Comparison of ENCODE assay signal across 22 cellular contexts in the genomic region with DNA sequence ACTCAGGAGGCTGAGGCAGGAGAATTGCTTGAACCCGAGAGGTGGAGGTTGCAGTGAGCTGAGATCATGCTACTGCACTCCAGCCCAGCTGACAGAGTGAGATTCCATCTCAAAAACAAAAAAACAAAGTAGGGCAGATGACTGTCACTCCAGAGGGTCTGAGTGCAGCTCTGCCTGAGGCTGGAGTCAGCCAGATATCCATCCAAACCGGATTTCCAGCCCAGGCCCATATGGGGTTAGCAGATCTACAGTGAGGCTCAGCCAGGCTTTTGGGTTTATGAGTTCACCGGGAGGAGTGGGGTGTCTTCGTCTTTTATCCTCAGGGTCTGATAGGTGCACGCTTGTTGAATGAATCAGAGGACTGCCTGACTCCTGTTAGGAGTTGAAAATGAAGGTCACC. TPM values are rescaled to one million over a fixed set of nuclear protein-coding genes. Genes with fewer than 3 reads are reported as not detected.
A peak's percentile ranks its signal among the peaks of the same experiment; 100 is the strongest.
DNase-seq lines count a peak whose midpoint lies in the region; ATAC-seq and TF ChIP-seq lines count a peak whose summit lies in the region.
"Had no signal": no experiment of that assay in that cellular context is flagged by ENCODE, and none has a peak within 500 bp of the region (broad histone marks: within the 10 kb centered on the region; RNA-seq: fewer than 3 reads in every experiment).

No MANE protein-coding gene starts in this region.

- no peak overlapping the region for H3K4me3 ChIP-seq in SK-N-SH (ENCODE audit: low read depth in 2 of 2, low read length in 1 of 2)
- H3K4me3 ChIP-seq in Caco-2 (ENCODE audit: low read depth, low read length), result no peak overlapping the region
- H3K4me3 ChIP-seq in dorsolateral prefrontal cortex, result no peak overlapping the region
- H3K4me3 ChIP-seq: BLaER1 treated with 17β-estradiol and CSF1 and Interleukin-3, amounts not matched to agents 10 nM and 100 nM; GM12878; GM23248 had no signal

- no peaks in the 10 kb centered on the region for H3K9me3 Mint-ChIP-seq in Caco-2 (ENCODE audit: unreplicated experiment)
- H3K9me3 Mint-ChIP-seq: CD4-positive, alpha-beta memory T cell had no signal

- H3K27me3 Mint-ChIP-seq in Caco-2 (ENCODE audit: insufficient read depth, unreplicated experiment), result no peaks in the 10 kb centered on the region
- H3K27me3 Mint-ChIP-seq: CD4-positive, alpha-beta memory T cell had no signal

- H3K4me1 ChIP-seq in SK-N-SH (ENCODE audit: control insufficient read depth in 1 of 2, insufficient read depth in 2 of 2, low read depth in 1 of 2, low read length in 1 of 2), result no peaks in the 10 kb centered on the region
- H3K4me1 ChIP-seq in Caco-2, result no peaks in the 10 kb centered on the region
- H3K4me1 ChIP-seq: BE2C had no signal

- intact Hi-C loops in Caco-2 (cut with micrococcal nuclease; ENCODE audit: unreplicated experiment) (no loop called here), dorsolateral prefrontal cortex (cut with DNase I) (no loop called here), cardiac septum (cut with DNase I) (no loop called here)

- CTCF ChIA-PET in SK-N-SH (lab: Yijun Ruan, JAX), result interaction anchor here (0.7 kb wide), 1 partner anchor 43 kb away, joined by 3 read pairs; no protein-coding TSS in a partner anchor
- CTCF ChIA-PET in Caco-2 (lab: Charles Lee), result no interaction called here

- POLR2A ChIA-PET in SK-N-SH (lab: Yijun Ruan, JAX) (no interaction called here), Caco-2 (lab: Charles Lee) (interaction anchor here (0.7 kb wide), 1 partner anchor 78 kb away, joined by 3 read pairs; no protein-coding TSS in a partner anchor)

- H3K4me3 Mint-ChIP-seq in Caco-2 (ENCODE audit: unreplicated experiment), result no peak overlapping the region
- H3K4me3 Mint-ChIP-seq: CD4-positive, alpha-beta memory T cell had no signal

- H3K27ac Mint-ChIP-seq in Caco-2 (ENCODE audit: unreplicated experiment), result peak overlapping the region; percentile 49

- H3K9ac ChIP-seq in SK-N-SH, result no peak overlapping the region
- H3K9ac ChIP-seq: BLaER1 treated with 17β-estradiol and CSF1 and Interleukin-3, amounts not matched to agents 10 nM and 100 nM; GM23248 had no signal

- no peak overlapping the region for H3K4me2 ChIP-seq in SK-N-SH
- H3K4me2 ChIP-seq: BLaER1 treated with 17β-estradiol and CSF1 and Interleukin-3, amounts not matched to agents 10 nM and 100 nM had no signal

- peaks cover 84% of the 10 kb centered on the region for H3K36me3 Mint-ChIP-seq in Caco-2 (ENCODE audit: insufficient read depth, unreplicated experiment)

- H3K79me2 ChIP-seq in SK-N-SH (ENCODE audit: insufficient read depth), result peaks cover 25% of the 10 kb centered on the region

- 77% methylated on average over 5 of the region's 5 CpGs for WGBS in SK-N-SH (ENCODE audit: low lambda C conversion rate)

- H3K9me3 ChIP-seq in SK-N-SH (no peaks in the 10 kb centered on the region), Caco-2 (no peaks in the 10 kb centered on the region)
- H3K9me3 ChIP-seq: A549; BE2C; BLaER1 treated with 17β-estradiol and CSF1 and Interleukin-3, amounts not matched to agents 10 nM and 100 nM had no signal

- DNase-seq in SK-N-SH, result peak; percentile 60
- no peak for DNase-seq in Caco-2
- DNase-seq in islet precursor cell, result peak; percentile 66
- no peak for DNase-seq in dorsolateral prefrontal cortex
- no peak for DNase-seq in cardiac septum (ENCODE audit: low spot score)
- DNase-seq: 8988T; ACHN; AML-193; BE2C; CD4-positive, alpha-beta memory T cell; COR-L47; DMS153; DND-41; GDM1; GM23248; H7; HCEC 1CT had no signal

- BruUV-seq in Caco-2 (replicated peaks; lab: Mats Ljungman, UMichigan), result no TSS peak

- no peaks in the 10 kb centered on the region for H3K4me1 Mint-ChIP-seq in Caco-2 (ENCODE audit: low read depth, unreplicated experiment)

- H3K36me3 ChIP-seq in SK-N-SH (replicated peaks in 1 of 2; ENCODE audit: control insufficient read depth in 1 of 2, insufficient read depth in 2 of 2, low read length in 1 of 2) (peaks cover 8 to 45% of the 10 kb centered on the region in 2 experiments), Caco-2 (ENCODE audit: control insufficient read depth, insufficient read depth, low read length) (no peaks in the 10 kb centered on the region; the same call in none of the 2 replicates)

- TF ChIP-seq EP300 in SK-N-SH (IDR thresholded peaks at IDR 0.05; ENCODE audit: borderline replicate concordance in 1 of 2, low read depth in 1 of 2, low read length in 1 of 2), result no peak

- H3K27ac ChIP-seq in SK-N-SH (ENCODE audit: low read depth in 2 of 2, low read length in 1 of 2) (no peak overlapping the region), dorsolateral prefrontal cortex (no peak overlapping the region)
- H3K27ac ChIP-seq: A549; BLaER1 treated with 17β-estradiol and CSF1 and Interleukin-3, amounts not matched to agents 10 nM and 100 nM; GM23248 had no signal

- no peak for TF ChIP-seq RAD21 in SK-N-SH (IDR thresholded peaks at IDR 0.05; ENCODE audit: low read length)

- no peak overlapping the region for H2AFZ ChIP-seq in SK-N-SH (ENCODE audit: low read depth)
- H2AFZ ChIP-seq: GM23248 had no signal

- no peak for TF ChIP-seq CTCF in SK-N-SH (IDR thresholded peaks at IDR 0.05)
- no peak for TF ChIP-seq CTCF in Caco-2 (IDR thresholded peaks at IDR 0.05; ENCODE audit: insufficient read depth in 1 of 2, low read depth in 1 of 2, low read length in 1 of 2, severe bottlenecking in 1 of 2, unreplicated experiment in 1 of 2)
- TF ChIP-seq CTCF in dorsolateral prefrontal cortex (IDR thresholded peaks at IDR 0.05 in 54 of 56, conservative IDR thresholded peaks at IDR 0.05 in 2 of 56; ENCODE audit: low read depth in 1 of 56, partially characterized antibody in 56 of 56), result no peak

- H3F3A ChIP-seq in SK-N-SH (replicated peaks; ENCODE audit: insufficient read depth), result no peaks in the 10 kb centered on the region

- 0 out of 2 replicates have a peak, but pooled peaks cover 7% of the 10 kb centered on the region for H4K20me1 ChIP-seq in SK-N-SH (ENCODE audit: insufficient read depth)

- H3K27me3 ChIP-seq in SK-N-SH (ENCODE audit: insufficient read depth) (no peaks in the 10 kb centered on the region), Caco-2 (replicated peaks; ENCODE audit: control insufficient read depth, insufficient read depth, low read length) (no peaks in the 10 kb centered on the region), dorsolateral prefrontal cortex (no peaks in the 10 kb centered on the region)
- H3K27me3 ChIP-seq: BE2C; BLaER1 treated with 17β-estradiol and CSF1 and Interleukin-3, amounts not matched to agents 10 nM and 100 nM had no signal

- H3K9me2 ChIP-seq in SK-N-SH, result no peaks in the 10 kb centered on the region

- ATAC-seq in SK-N-SH treated with all-trans-retinoic acid at 6 μM for 48 hours, result no peak; the same call in 2 of the 3 replicates
- no peak for ATAC-seq in HG02588 (IDR thresholded peaks at IDR 0.05; ENCODE audit: unreplicated experiment)
- ATAC-seq: GM12878 had no signal

TF ChIP-seq in SK-N-SH, 30 proteins besides CTCF, POLR2A, EP300 and RAD21 (continues in another document):
- TF ChIP-seq, protein P1, sequence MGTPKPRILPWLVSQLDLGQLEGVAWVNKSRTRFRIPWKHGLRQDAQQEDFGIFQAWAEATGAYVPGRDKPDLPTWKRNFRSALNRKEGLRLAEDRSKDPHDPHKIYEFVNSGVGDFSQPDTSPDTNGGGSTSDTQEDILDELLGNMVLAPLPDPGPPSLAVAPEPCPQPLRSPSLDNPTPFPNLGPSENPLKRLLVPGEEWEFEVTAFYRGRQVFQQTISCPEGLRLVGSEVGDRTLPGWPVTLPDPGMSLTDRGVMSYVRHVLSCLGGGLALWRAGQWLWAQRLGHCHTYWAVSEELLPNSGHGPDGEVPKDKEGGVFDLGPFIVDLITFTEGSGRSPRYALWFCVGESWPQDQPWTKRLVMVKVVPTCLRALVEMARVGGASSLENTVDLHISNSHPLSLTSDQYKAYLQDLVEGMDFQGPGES (IDR thresholded peaks at IDR 0.05; ENCODE audit: low read depth, low read length), result no peak
- TF ChIP-seq GABPA (IDR thresholded peaks at IDR 0.05; ENCODE audit: low read depth) (no peak), TEAD4 (IDR thresholded peaks at IDR 0.05; ENCODE audit: borderline replicate concordance, insufficient read depth) (no peak), JUND (IDR thresholded peaks at IDR 0.05) (no peak)

TF ChIP-seq in SK-N-SH treated with all-trans-retinoic acid at 6 μM for 48 hours, 23 proteins besides CTCF, POLR2A, EP300 and RAD21:
- TF ChIP-seq TOX (CRISPR knock-in tag; IDR thresholded peaks at IDR 0.05; ENCODE audit: borderline replicate concordance) (no peak), BACH2 (CRISPR knock-in tag; IDR thresholded peaks at IDR 0.05; ENCODE audit: borderline replicate concordance) (no peak), ARNTL (CRISPR knock-in tag; IDR thresholded peaks at IDR 0.05; ENCODE audit: borderline replicate concordance, low read depth) (no peak)

RNA-seq across cellular contexts. Expression of a gene that starts 19.0 kb away (rescaled TPM):
- 189 and 261 TPM in 2 replicates for polyA plus RNA-seq in SK-N-SH (2012; rRNA removed)
- 188 and 220 TPM in 2 replicates for polyA plus RNA-seq in SK-N-SH (2012; cell fraction: cytosol; rRNA removed)
- 255 and 320 TPM in 2 replicates for polyA plus RNA-seq in SK-N-SH (2012; cell fraction: nucleus; rRNA removed)
- total RNA-seq in Caco-2 (2022), result 244 and 245 TPM in 2 replicates
- total RNA-seq in dorsolateral prefrontal cortex, result 100 to 1,000 TPM in 115 of 120 experiments, 10 to 100 TPM in 5; 87.9 to 281 (median 130) TPM
- total RNA-seq in cardiac septum, result 91.4 TPM

RNA-seq across cellular contexts. Expression of a gene that starts 47.9 kb away (rescaled TPM):
- 8.0 and 10.2 TPM in 2 replicates for polyA plus RNA-seq in SK-N-SH (2012; rRNA removed)
- 8.0 and 9.0 TPM in 2 replicates for polyA plus RNA-seq in SK-N-SH (2012; cell fraction: cytosol; rRNA removed)
- polyA plus RNA-seq in SK-N-SH (2012; cell fraction: nucleus; rRNA removed), result 15.9 and 16.6 TPM in 2 replicates
- 30.0 and 37.7 TPM in 2 replicates for total RNA-seq in Caco-2 (2022)
- total RNA-seq in dorsolateral prefrontal cortex, result 1 to 10 TPM in 112 of 120 experiments, under 1 TPM in 8; 0.53 to 5.9 (median 2.2) TPM
- total RNA-seq in cardiac septum, result 0.70 TPM
- total RNA-seq: GM23248 had no signal

Comparison
In these comparisons a context has a peak if more than half of its experiments do, and no peak if none do; other contexts are left out.
1. DNase-seq: peak in SK-N-SH (single experiment) and islet precursor cell (single experiment); none in Caco-2 (0 of 2), dorsolateral prefrontal cortex (0 of 10) and cardiac septum (single experiment).